16 cellular contexts compared by ENCODE assay signal in the genomic region with DNA sequence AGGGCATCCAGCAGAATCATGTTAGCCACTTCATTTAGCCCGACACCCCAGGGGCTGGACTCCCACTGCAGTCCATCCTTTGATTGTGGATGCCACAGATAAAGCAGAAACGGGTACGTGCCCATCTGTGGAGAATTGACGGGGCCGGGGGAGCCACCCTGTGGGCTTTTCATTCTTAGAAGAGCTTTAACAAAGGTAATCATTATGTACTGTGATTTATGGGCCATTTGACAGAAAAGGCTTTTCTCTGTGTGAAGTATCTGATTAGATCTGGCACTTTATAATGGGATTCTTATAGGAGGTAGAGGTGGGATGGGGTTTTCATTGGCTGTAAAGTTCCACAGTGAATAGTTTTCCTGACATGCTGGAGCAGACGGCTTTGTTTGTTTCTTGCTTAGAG. TPM values are rescaled to one million over a fixed set of nuclear protein-coding genes. Genes with fewer than 3 reads are reported as not detected.
DNase-seq lines count a peak whose midpoint lies in the region; ATAC-seq and TF ChIP-seq lines count a peak whose summit lies in the region.
"Had no signal": no experiment of that assay in that cellular context is flagged by ENCODE, and none has a peak within 500 bp of the region (broad histone marks: within the 10 kb centered on the region; RNA-seq: fewer than 3 reads in every experiment).

No MANE protein-coding gene starts in this region.

- H3K27ac Mint-ChIP-seq in activated CD4-positive, alpha-beta T cell treated with anti-CD3 and anti-CD28 coated beads, Interleukin-2, amount 10 ng/mL, durations not matched to agents 7 days and 5 days = peak overlapping the region; percentile 14
- peak overlapping the region in 3 of 5 experiments; percentile 2 to 22 (median 4) for H3K27ac Mint-ChIP-seq in brain
- no peak overlapping the region for H3K27ac Mint-ChIP-seq in activated CD8-positive, alpha-beta T cell treated with anti-CD3 and anti-CD28 coated beads, Interleukin-2, amount 10 ng/mL, durations not matched to agents 7 days and 5 days
- H3K27ac Mint-ChIP-seq: T-helper 1 cell treated with Interleukin-12 subunit alpha and Interleukin-12 subunit beta and Interleukin-4 antibody, amounts not matched to agents 30 μg/mL and 1 μg/mL, for 36 hours had no signal

- POLR2A ChIA-PET in activated CD4-positive, alpha-beta T cell treated with anti-CD3 and anti-CD28 coated beads, Interleukin-2, amount 10 ng/mL, durations not matched to agents 7 days and 5 days (lab: Charles Lee) = no interaction called here
- POLR2A ChIA-PET in activated CD8-positive, alpha-beta T cell treated with anti-CD3 and anti-CD28 coated beads, Interleukin-2, amount 10 ng/mL, durations not matched to agents 7 days and 5 days (lab: Charles Lee) = no interaction called here

- CTCF ChIA-PET in activated CD4-positive, alpha-beta T cell treated with anti-CD3 and anti-CD28 coated beads, Interleukin-2, amount 10 ng/mL, durations not matched to agents 7 days and 5 days (lab: Charles Lee) = no interaction called here
- CTCF ChIA-PET in activated CD8-positive, alpha-beta T cell treated with anti-CD3 and anti-CD28 coated beads, Interleukin-2, amount 10 ng/mL, durations not matched to agents 7 days and 5 days (lab: Charles Lee) = no interaction called here

- H3K27me3 Mint-ChIP-seq in activated CD4-positive, alpha-beta T cell treated with anti-CD3 and anti-CD28 coated beads, Interleukin-2, amount 10 ng/mL, durations not matched to agents 7 days and 5 days = no peaks in the 10 kb centered on the region
- peaks cover 3% of the 10 kb centered on the region for H3K27me3 Mint-ChIP-seq in brain
- H3K27me3 Mint-ChIP-seq in activated CD8-positive, alpha-beta T cell treated with anti-CD3 and anti-CD28 coated beads, Interleukin-2, amount 10 ng/mL, durations not matched to agents 7 days and 5 days (ENCODE audit: low read depth) = no peaks in the 10 kb centered on the region
- H3K27me3 Mint-ChIP-seq: CD8-positive, alpha-beta memory T cell had no signal

- no peak overlapping the region for H3K4me3 Mint-ChIP-seq in activated CD4-positive, alpha-beta T cell treated with anti-CD3 and anti-CD28 coated beads, Interleukin-2, amount 10 ng/mL, durations not matched to agents 7 days and 5 days
- H3K4me3 Mint-ChIP-seq in brain = no peak overlapping the region
- H3K4me3 Mint-ChIP-seq in activated CD8-positive, alpha-beta T cell treated with anti-CD3 and anti-CD28 coated beads, Interleukin-2, amount 10 ng/mL, durations not matched to agents 7 days and 5 days = no peak overlapping the region
- H3K4me3 Mint-ChIP-seq: CD8-positive, alpha-beta memory T cell; T-helper 1 cell treated with Interleukin-12 subunit alpha and Interleukin-12 subunit beta and Interleukin-4 antibody, amounts not matched to agents 30 μg/mL and 1 μg/mL, for 36 hours had no signal

- H3K27ac ChIP-seq in effector memory CD4-positive, alpha-beta T cell (ENCODE audit: insufficient read depth, low read length, poor library complexity, severe bottlenecking) = no peak overlapping the region
- H3K27ac ChIP-seq: A549, SJSA1 had no signal

- H3K4me1 ChIP-seq in effector memory CD4-positive, alpha-beta T cell (ENCODE audit: control insufficient read depth, insufficient read depth, low read length, poor library complexity, severe bottlenecking) = no peaks in the 10 kb centered on the region
- H3K4me1 ChIP-seq: SJSA1 had no signal

- DNase-seq in activated CD4-positive, alpha-beta T cell treated with anti-CD3 and anti-CD28 coated beads, Interleukin-2, amount 10 ng/mL, durations not matched to agents 7 days and 5 days = no peak
- no peak for DNase-seq in activated CD4-positive, alpha-beta T cell treated with anti-CD3 and anti-CD28 coated beads, Interleukin-2, amount 50 U/mL, for 4 hours
- peak; percentile 96 for DNase-seq in NCI-H2227 (lab: John Stamatoyannopoulos, UW; ENCODE audit: unreplicated experiment)
- no peak for DNase-seq in effector memory CD4-positive, alpha-beta T cell
- no peak for DNase-seq in activated CD8-positive, alpha-beta T cell treated with anti-CD3 and anti-CD28 coated beads, Interleukin-2, amount 10 ng/mL, durations not matched to agents 7 days and 5 days
- DNase-seq: CD8-positive, alpha-beta memory T cell; KG1; MV-4-11; NCI-H1694; NCI-H524 had no signal

- H3K36me3 Mint-ChIP-seq in activated CD4-positive, alpha-beta T cell treated with anti-CD3 and anti-CD28 coated beads, Interleukin-2, amount 10 ng/mL, durations not matched to agents 7 days and 5 days (ENCODE audit: low read depth) = peaks cover 15% of the 10 kb centered on the region
- H3K36me3 Mint-ChIP-seq in brain = peaks cover 72% of the 10 kb centered on the region
- peaks cover 19% of the 10 kb centered on the region for H3K36me3 Mint-ChIP-seq in activated CD8-positive, alpha-beta T cell treated with anti-CD3 and anti-CD28 coated beads, Interleukin-2, amount 10 ng/mL, durations not matched to agents 7 days and 5 days (ENCODE audit: low read depth)

- no peak overlapping the region for H3K4me3 ChIP-seq in effector memory CD4-positive, alpha-beta T cell (ENCODE audit: insufficient read depth, low read depth, low read length, poor library complexity, severe bottlenecking)
- H3K4me3 ChIP-seq: A549, SJSA1 had no signal

- no peaks in the 10 kb centered on the region for H3K9me3 Mint-ChIP-seq in activated CD4-positive, alpha-beta T cell treated with anti-CD3 and anti-CD28 coated beads, Interleukin-2, amount 10 ng/mL, durations not matched to agents 7 days and 5 days
- no peaks in the 10 kb centered on the region for H3K9me3 Mint-ChIP-seq in brain
- H3K9me3 Mint-ChIP-seq in activated CD8-positive, alpha-beta T cell treated with anti-CD3 and anti-CD28 coated beads, Interleukin-2, amount 10 ng/mL, durations not matched to agents 7 days and 5 days (ENCODE audit: insufficient read depth) = no peaks in the 10 kb centered on the region
- H3K9me3 Mint-ChIP-seq: CD8-positive, alpha-beta memory T cell; T-helper 1 cell treated with Interleukin-12 subunit alpha and Interleukin-12 subunit beta and Interleukin-4 antibody, amounts not matched to agents 30 μg/mL and 1 μg/mL, for 36 hours had no signal

- H3K36me3 ChIP-seq in effector memory CD4-positive, alpha-beta T cell (ENCODE audit: control insufficient read depth, insufficient read depth, low read length) = peaks cover 10% of the 10 kb centered on the region

- H3K9me3 ChIP-seq in effector memory CD4-positive, alpha-beta T cell (ENCODE audit: control insufficient read depth, low read length) = no peaks in the 10 kb centered on the region
- H3K9me3 ChIP-seq: A549, SJSA1 had no signal

- ATAC-seq in HG03025 (IDR thresholded peaks at IDR 0.05; ENCODE audit: low FRiP score, unreplicated experiment) = no peak
- ATAC-seq in activated CD8-positive, alpha-beta T cell treated with anti-CD3 and anti-CD28 coated beads, Interleukin-2, amount 10 ng/mL, durations not matched to agents 7 days and 5 days = no peak
- ATAC-seq: A549, Panc1 had no signal

- no peaks in the 10 kb centered on the region for H3K27me3 ChIP-seq in effector memory CD4-positive, alpha-beta T cell (replicated peaks; ENCODE audit: control insufficient read depth, insufficient read depth, low read length, poor library complexity, severe bottlenecking)
- H3K27me3 ChIP-seq: SJSA1 had no signal

- no peak for TF ChIP-seq CTCF in brain (conservative IDR thresholded peaks at IDR 0.05)

- H3K4me1 Mint-ChIP-seq in activated CD4-positive, alpha-beta T cell treated with anti-CD3 and anti-CD28 coated beads, Interleukin-2, amount 10 ng/mL, durations not matched to agents 7 days and 5 days = no peaks in the 10 kb centered on the region
- peaks cover 27% of the 10 kb centered on the region for H3K4me1 Mint-ChIP-seq in brain
- H3K4me1 Mint-ChIP-seq in activated CD8-positive, alpha-beta T cell treated with anti-CD3 and anti-CD28 coated beads, Interleukin-2, amount 10 ng/mL, durations not matched to agents 7 days and 5 days (ENCODE audit: low read depth) = no peaks in the 10 kb centered on the region

RNA-seq across cellular contexts. Expression of a gene that starts 40.4 kb away (rescaled TPM):
- 10 to 100 TPM; 17.8 to 19.1 TPM for total RNA-seq in activated CD4-positive, alpha-beta T cell treated with anti-CD3 and anti-CD28 coated beads, Interleukin-2, amount 10 ng/mL, durations not matched to agents 7 days and 5 days
- 56.9 TPM for polyA plus RNA-seq in brain (ENCODE audit: insufficient read depth, low read depth, low replicate concordance)
- 10 to 100 TPM; 24.7 to 26.7 TPM for total RNA-seq in activated CD8-positive, alpha-beta T cell treated with anti-CD3 and anti-CD28 coated beads, Interleukin-2, amount 10 ng/mL, durations not matched to agents 7 days and 5 days
